18 cellular contexts compared by ENCODE assay signal in genomic region chr2:240782221-240782885, GRCh38. TPM values are rescaled to one million over a fixed set of nuclear protein-coding genes. Genes with fewer than 3 reads are reported as not detected.
DNase-seq lines count a peak whose midpoint lies in the region; ATAC-seq and TF ChIP-seq lines count a peak whose summit lies in the region.
"Had no signal": no experiment of that assay in that cellular context is flagged by ENCODE, and none has a peak within 500 bp of the region (broad histone marks: within the 10 kb centered on the region; RNA-seq: fewer than 3 reads in every experiment).

No MANE protein-coding gene starts in this region.

- TF ChIP-seq CTCF in left ventricle myocardium inferior (IDR thresholded peaks at IDR 0.05; ENCODE audit: borderline replicate concordance): no peak
- TF ChIP-seq CTCF in sigmoid colon (IDR thresholded peaks at IDR 0.05): no peak
- no peak for TF ChIP-seq CTCF in lower leg skin (IDR thresholded peaks at IDR 0.05)

- DNase-seq in COLO829 (ENCODE audit: low spot score) (peak; percentile 37), NT2/D1 (ENCODE audit: low read depth, low spot score) (no peak), left ventricle myocardium inferior (peak; percentile 1), sigmoid colon (peak; percentile 50), lower leg skin (ENCODE audit: low spot score in 2 of 2) (no peak)
- DNase-seq: AML-193, GDM1, MM.1S, NCI-H2029, NCI-H2171 treated with DMSO at 0.1 percent for 48 hours, NCI-H510A, NCI-H82, SHP77 had no signal

- H3K9me3 ChIP-seq in NT2/D1 (ENCODE audit: insufficient read depth, low read length) (no peaks in the 10 kb centered on the region), left ventricle myocardium inferior (replicated peaks) (no peaks in the 10 kb centered on the region), sigmoid colon (no peaks in the 10 kb centered on the region)
- H3K9me3 ChIP-seq: A549 had no signal

- TF ChIP-seq POLR2A in sigmoid colon (IDR thresholded peaks at IDR 0.05) (no peak), lower leg skin (IDR thresholded peaks at IDR 0.05) (no peak)

- TF ChIP-seq EP300 in sigmoid colon (IDR thresholded peaks at IDR 0.05): no peak

- H3K27me3 ChIP-seq in NT2/D1 (ENCODE audit: insufficient read depth, insufficient read length) (no peaks in the 10 kb centered on the region), left ventricle myocardium inferior (ENCODE audit: low read depth) (peaks cover 68% of the 10 kb centered on the region), sigmoid colon (peaks cover 0 to 60% (median 15%) of the 10 kb centered on the region in 3 donors)

- 87 to 93% methylated on average over 43 of the region's 43 CpGs for WGBS in sigmoid colon, 2 donors
- 85 to 89% methylated on average over 42 to 43 of the region's 43 CpGs for WGBS in lower leg skin, 2 donors

- H3K4me3 ChIP-seq in NT2/D1 (ENCODE audit: insufficient read length, low read depth): no peak overlapping the region
- no peak overlapping the region for H3K4me3 ChIP-seq in left ventricle myocardium inferior
- no peak overlapping the region for H3K4me3 ChIP-seq in sigmoid colon
- H3K4me3 ChIP-seq in lower leg skin (ENCODE audit: low read depth, poor library complexity, severe bottlenecking): no peak overlapping the region
- H3K4me3 ChIP-seq: A549, GM23338 had no signal

- peak overlapping the region; percentile 4 for H3K9ac ChIP-seq in NT2/D1 (ENCODE audit: insufficient read length, low read depth)

- intact Hi-C loops in left ventricle myocardium inferior (cut with micrococcal nuclease) (no loop called here), sigmoid colon (cut with DNase I) (no loop called here), lower leg skin (cut with DNase I; ENCODE audit: low total_unique reads) (no loop called here)

- H3K27ac ChIP-seq in left ventricle myocardium inferior (replicated peaks) (no peak overlapping the region), sigmoid colon (no peak overlapping the region)
- H3K27ac ChIP-seq: A549 had no signal

- ATAC-seq in GM21367 (IDR thresholded peaks at IDR 0.05; ENCODE audit: unreplicated experiment) (no peak), SK-N-SH treated with all-trans-retinoic acid at 6 μM for 48 hours (no peak)
- ATAC-seq: A549, GM23338, Panc1 had no signal

- H3K36me3 ChIP-seq in NT2/D1 (ENCODE audit: insufficient read depth, insufficient read length, low read length) (no peaks in the 10 kb centered on the region), left ventricle myocardium inferior (no peaks in the 10 kb centered on the region), sigmoid colon (no peaks in the 10 kb centered on the region)

- peaks cover 9% of the 10 kb centered on the region for H3K4me1 ChIP-seq in NT2/D1 (ENCODE audit: insufficient read depth, insufficient read length)
- no peaks in the 10 kb centered on the region for H3K4me1 ChIP-seq in left ventricle myocardium inferior
- H3K4me1 ChIP-seq in sigmoid colon: no peaks in the 10 kb centered on the region
- H3K4me1 ChIP-seq: A549 had no signal

TF ChIP-seq in SK-N-SH treated with all-trans-retinoic acid at 6 μM for 48 hours, 23 proteins besides CTCF, POLR2A, EP300 and RAD21:
- TF ChIP-seq ESRRG (CRISPR knock-in tag; IDR thresholded peaks at IDR 0.05): no peak
- no peak for TF ChIP-seq PPARA (CRISPR knock-in tag; IDR thresholded peaks at IDR 0.05; ENCODE audit: borderline replicate concordance)
- no peak for TF ChIP-seq PATZ1 (CRISPR knock-in tag; IDR thresholded peaks at IDR 0.05; ENCODE audit: borderline replicate concordance)
- TF ChIP-seq SNAI2 (CRISPR knock-in tag; IDR thresholded peaks at IDR 0.05): no peak
- no peak for TF ChIP-seq ISL1 (CRISPR knock-in tag; IDR thresholded peaks at IDR 0.05)
- no peak for TF ChIP-seq BACH2 (CRISPR knock-in tag; IDR thresholded peaks at IDR 0.05; ENCODE audit: borderline replicate concordance)
- no peak for TF ChIP-seq ZNF70 (CRISPR knock-in tag; IDR thresholded peaks at IDR 0.05)
- TF ChIP-seq ZFP3 (CRISPR knock-in tag; IDR thresholded peaks at IDR 0.05): no peak
- no peak for TF ChIP-seq ZNF565 (CRISPR knock-in tag; conservative IDR thresholded peaks at IDR 0.05; ENCODE audit: low read depth)
- TF ChIP-seq RARB (CRISPR knock-in tag; IDR thresholded peaks at IDR 0.05): no peak
- no peak for TF ChIP-seq CSDC2 (CRISPR knock-in tag; IDR thresholded peaks at IDR 0.05)
- no peak for TF ChIP-seq POU6F1 (CRISPR knock-in tag; IDR thresholded peaks at IDR 0.05; ENCODE audit: borderline replicate concordance, low read depth)
- no peak for TF ChIP-seq ZNF8 (CRISPR knock-in tag; IDR thresholded peaks at IDR 0.05)
- no peak for TF ChIP-seq OSR1 (CRISPR knock-in tag; IDR thresholded peaks at IDR 0.05)

RNA-seq across cellular contexts. Expression of gene KIF1A, which starts 37.7 kb away (rescaled TPM):
- total RNA-seq in left ventricle myocardium inferior (2.0 TPM), sigmoid colon (1 to 10 TPM; 1.3 to 9.7 (median 7.6) TPM), lower leg skin (1 to 10 TPM in 3 of 4 donors, under 1 TPM in 1; 0.76 to 4.3 (median 3.0) TPM)
- 1 to 10 TPM in 1 of 3 donors, under 1 TPM in 2; under 0.01 to 4.4 (median under 0.01) TPM for polyA plus RNA-seq in sigmoid colon

Comparison
In these comparisons a context has a peak if more than half of its experiments do, and no peak if none do; other contexts are left out.
1. DNase-seq: peak in COLO829 (single experiment), left ventricle myocardium inferior (single experiment) and sigmoid colon (single experiment); none in NT2/D1 (single experiment) and lower leg skin (0 of 2).